ENCODE assay signal across 8 cellular contexts in genomic region chr15:42207674-42208579, GRCh38. TPM values are rescaled to one million over a fixed set of nuclear protein-coding genes. Genes with fewer than 3 reads are reported as not detected.
DNase-seq lines count a peak whose midpoint lies in the region; ATAC-seq and TF ChIP-seq lines count a peak whose summit lies in the region.

TSS of gene VPS39 (minus strand) at chr15:42208304. CDS start at chr15:42208153, 151 bp downstream.

- no peak for TF ChIP-seq EP300 in ovary (IDR thresholded peaks at IDR 0.05)

- H3K4me3 ChIP-seq in ovary (peak within 1 kb of the TSS; percentile 54), thymus (ENCODE audit: low read length) (peak within 1 kb of the TSS; percentile 99)

- WGBS in ovary, 3 donors, result 1 to 2% (median 1%) methylated on average over 44 to 45 of the region's 45 CpGs
- WGBS in thymus, result 2% methylated on average over 45 of the region's 45 CpGs

- H3K36me3 ChIP-seq in ovary (no peaks in the 10 kb centered on the region), thymus (ENCODE audit: control insufficient read depth, insufficient read depth) (peaks cover 17% of the 10 kb centered on the region)

- TF ChIP-seq CTCF in GM10266 (IDR thresholded peaks at IDR 0.05; ENCODE audit: control insufficient read depth, insufficient read depth, low read depth, missing control alignments) (no peak), ovary (IDR thresholded peaks at IDR 0.05) (no peak)

- DNase-seq in GM10266 (ENCODE audit: extremely low spot score) (peak; percentile 82), NCI-H128 (lab: John Stamatoyannopoulos, UW; ENCODE audit: unreplicated experiment) (peak; percentile 28), SW 1271 (lab: John Stamatoyannopoulos, UW) (peak; percentile 41 to 76), Right ventricle myocardium superior (peak; percentile 92), ovary (peak; percentile 69 to 88 (median 81))
- peak; percentile 70 for DNase-seq in activated naive CD8-positive, alpha-beta T cell treated with anti-CD3 and anti-CD28 coated beads, Interleukin-2, amount 50 U/mL, for 16 hours (ENCODE audit: low read depth, low spot score)

- no peaks in the 10 kb centered on the region for H3K27me3 ChIP-seq in ovary
- no peaks in the 10 kb centered on the region for H3K27me3 ChIP-seq in thymus (ENCODE audit: control insufficient read depth, insufficient read depth)

- H3K27ac ChIP-seq in ovary, result peak within 1 kb of the TSS in 1 of 2 donors; percentile 0
- H3K27ac ChIP-seq in thymus (ENCODE audit: low read depth), result peak within 1 kb of the TSS; percentile 87

- ATAC-seq in HG02623 (IDR thresholded peaks at IDR 0.05; ENCODE audit: unreplicated experiment) (peak; percentile 88), Right ventricle myocardium superior (ENCODE audit: poor library complexity) (peak; percentile 99)

- H3K9me3 ChIP-seq in ovary, result no peaks in the 10 kb centered on the region
- no peaks in the 10 kb centered on the region for H3K9me3 ChIP-seq in thymus (ENCODE audit: control insufficient read depth)

- peak; percentile 52 for TF ChIP-seq POLR2A in ovary (IDR thresholded peaks at IDR 0.05)

- peaks cover 1% of the 10 kb centered on the region for H3K4me1 ChIP-seq in ovary (ENCODE audit: insufficient read depth)
- peaks cover 16% of the 10 kb centered on the region for H3K4me1 ChIP-seq in thymus (ENCODE audit: control insufficient read depth, insufficient read depth, low read length)

- intact Hi-C loops in Right ventricle myocardium superior (cut with DNase I) (no loop called here), ovary (cut with DNase I) (no loop called here)

RNA-seq across cellular contexts. Expression of gene VPS39, which starts in this region (rescaled TPM):
- 46.3 TPM for total RNA-seq in Right ventricle myocardium superior
- total RNA-seq in ovary, result 10 to 100 TPM; 34.8 to 58.7 (median 50.2) TPM
- polyA plus RNA-seq in ovary, result 10 to 100 TPM; 30.3 to 61.5 TPM
- polyA plus RNA-seq in thymus, result 53.1 TPM

Comparison
In these comparisons a context has a peak if more than half of its experiments do, and no peak if none do; other contexts are left out.
1. DNase-seq: peak in every context shown above with its lines; median percentile 92 in Right ventricle myocardium superior; 82 in GM10266; 81 in ovary; 70 in activated naive CD8-positive, alpha-beta T cell treated with anti-CD3 and anti-CD28 coated beads, Interleukin-2, amount 50 U/mL, for 16 hours; 58 in SW 1271; 28 in NCI-H128.